ENCODE assay signal across 15 cellular contexts in the genomic region with DNA sequence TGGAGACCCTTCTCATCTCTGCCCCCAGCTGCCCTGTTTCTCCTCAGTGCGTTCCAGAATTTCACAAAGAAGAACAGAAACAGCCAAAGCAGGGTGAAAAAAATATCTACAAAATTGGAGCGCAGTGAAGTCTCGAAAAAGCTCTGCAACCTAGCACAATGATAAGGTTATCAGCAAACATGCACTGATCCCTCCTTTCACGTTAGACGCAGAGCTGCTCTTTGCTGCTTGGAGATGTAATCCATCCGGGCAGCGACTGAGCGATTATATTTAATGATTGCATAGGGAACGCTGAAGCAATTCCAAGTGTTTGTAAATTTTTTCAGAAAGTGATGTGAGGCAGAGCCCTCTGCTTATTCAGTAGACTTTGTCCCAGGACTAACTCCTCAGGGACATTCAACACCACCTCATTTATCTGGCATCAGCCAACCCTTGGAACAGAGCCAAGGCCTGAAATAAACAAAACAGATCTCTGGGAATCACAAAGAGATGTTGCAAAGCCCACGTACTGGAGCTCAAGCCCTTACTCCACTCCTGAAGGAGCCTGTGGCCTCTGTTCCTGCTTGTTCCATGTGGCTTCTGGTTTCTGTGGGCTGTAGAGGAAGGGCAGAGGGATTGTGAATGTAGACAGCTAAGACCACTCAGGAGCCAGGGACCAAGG.
DNase-seq lines count a peak whose midpoint lies in the region; TF ChIP-seq lines count a peak whose summit lies in the region.
"Had no signal": no experiment of that assay in that cellular context is flagged by ENCODE, and none has a peak within 500 bp of the region (broad histone marks: within the 10 kb centered on the region; RNA-seq: fewer than 3 reads in every experiment).

No MANE protein-coding gene starts in this region.

- H3K27ac Mint-ChIP-seq in dendritic cell treated with granulocyte-macrophage colony-stimulating factor and Interleukin-4, amounts not matched to agents 40 ng/mL and 50 ng/mL, for 4 days = peak overlapping the region; percentile 84
- no peak overlapping the region for H3K27ac Mint-ChIP-seq in neural progenitor cell
- H3K27ac Mint-ChIP-seq in activated CD4-positive, alpha-beta T cell treated with anti-CD3 and anti-CD28 coated beads, Interleukin-2, amount 10 ng/mL, durations not matched to agents 7 days and 5 days = no peak overlapping the region
- H3K27ac Mint-ChIP-seq: CD4-positive, alpha-beta memory T cell; natural killer cell treated with Interleukin-12 subunit alpha and Interleukin-12 subunit beta and Interleukin-15 and Interleukin-18, amount 100 ng/mL, for 72 hours; T-helper 1 cell treated with Interleukin-12 subunit alpha and Interleukin-12 subunit beta and Interleukin-4 antibody, amounts not matched to agents 30 μg/mL and 1 μg/mL, for 36 hours had no signal

- POLR2A ChIA-PET in HEK293T (lab: Yijun Ruan, JAX) = no interaction called here
- POLR2A ChIA-PET in activated CD4-positive, alpha-beta T cell treated with anti-CD3 and anti-CD28 coated beads, Interleukin-2, amount 10 ng/mL, durations not matched to agents 7 days and 5 days (lab: Charles Lee) = no interaction called here

- no peak for TF ChIP-seq POLR2A in suprapubic skin (IDR thresholded peaks at IDR 0.05)

- peaks cover 2% of the 10 kb centered on the region for H3K9me3 Mint-ChIP-seq in dendritic cell treated with granulocyte-macrophage colony-stimulating factor and Interleukin-4, amounts not matched to agents 40 ng/mL and 50 ng/mL, for 4 days
- H3K9me3 Mint-ChIP-seq in neural progenitor cell = peaks cover 6% of the 10 kb centered on the region
- H3K9me3 Mint-ChIP-seq in activated CD4-positive, alpha-beta T cell treated with anti-CD3 and anti-CD28 coated beads, Interleukin-2, amount 10 ng/mL, durations not matched to agents 7 days and 5 days = no peaks in the 10 kb centered on the region
- H3K9me3 Mint-ChIP-seq: activated T-cell treated with anti-CD3 and anti-CD28 coated beads, Interleukin-2, amount 50 U/mL, for 4 hours; natural killer cell treated with Interleukin-12 subunit alpha and Interleukin-12 subunit beta and Interleukin-15 and Interleukin-18, amount 100 ng/mL, for 72 hours; T-helper 1 cell treated with Interleukin-12 subunit alpha and Interleukin-12 subunit beta and Interleukin-4 antibody, amounts not matched to agents 30 μg/mL and 1 μg/mL, for 36 hours had no signal

- H3K9ac ChIP-seq in neural progenitor cell = no peak overlapping the region

- H3K27me3 ChIP-seq in neural progenitor cell (no peaks in the 10 kb centered on the region), suprapubic skin (no peaks in the 10 kb centered on the region)

- TF ChIP-seq CTCF in neural progenitor cell (IDR thresholded peaks at IDR 0.05) (no peak), suprapubic skin (IDR thresholded peaks at IDR 0.05) (no peak)

- CTCF ChIA-PET in HEK293T (lab: Yijun Ruan, JAX) = interaction anchor here (0.9 kb wide), 1 partner anchor 10 kb away, joined by 4 read pairs; no protein-coding TSS in a partner anchor
- CTCF ChIA-PET in activated CD4-positive, alpha-beta T cell treated with anti-CD3 and anti-CD28 coated beads, Interleukin-2, amount 10 ng/mL, durations not matched to agents 7 days and 5 days (lab: Charles Lee) = interaction anchor here (1.1 kb wide), 1 partner anchor 11 kb away, joined by 4 read pairs; no protein-coding TSS in a partner anchor

- WGBS in suprapubic skin = 66% methylated on average over 9 of the region's 10 CpGs

- H3K4me2 ChIP-seq in neural progenitor cell = no peak overlapping the region

- H3K27ac ChIP-seq in neural progenitor cell = no peak overlapping the region
- H3K27ac ChIP-seq in suprapubic skin = no peak overlapping the region
- H3K27ac ChIP-seq: skin epidermis had no signal

- no peaks in the 10 kb centered on the region for H3K36me3 Mint-ChIP-seq in dendritic cell treated with granulocyte-macrophage colony-stimulating factor and Interleukin-4, amounts not matched to agents 40 ng/mL and 50 ng/mL, for 4 days (ENCODE audit: low read depth)
- no peaks in the 10 kb centered on the region for H3K36me3 Mint-ChIP-seq in neural progenitor cell
- H3K36me3 Mint-ChIP-seq in activated CD4-positive, alpha-beta T cell treated with anti-CD3 and anti-CD28 coated beads, Interleukin-2, amount 10 ng/mL, durations not matched to agents 7 days and 5 days (ENCODE audit: low read depth) = no peaks in the 10 kb centered on the region
- H3K36me3 Mint-ChIP-seq: CD4-positive, alpha-beta memory T cell; natural killer cell treated with Interleukin-12 subunit alpha and Interleukin-12 subunit beta and Interleukin-15 and Interleukin-18, amount 100 ng/mL, for 72 hours had no signal

- H3F3A ChIP-seq in neural progenitor cell (ENCODE audit: low read depth) = no peaks in the 10 kb centered on the region

- H3K4me3 Mint-ChIP-seq in dendritic cell treated with granulocyte-macrophage colony-stimulating factor and Interleukin-4, amounts not matched to agents 40 ng/mL and 50 ng/mL, for 4 days = no peak overlapping the region
- H3K4me3 Mint-ChIP-seq in neural progenitor cell = no peak overlapping the region
- no peak overlapping the region for H3K4me3 Mint-ChIP-seq in activated CD4-positive, alpha-beta T cell treated with anti-CD3 and anti-CD28 coated beads, Interleukin-2, amount 10 ng/mL, durations not matched to agents 7 days and 5 days
- H3K4me3 Mint-ChIP-seq: activated T-cell treated with anti-CD3 and anti-CD28 coated beads, Interleukin-2, amount 50 U/mL, for 4 hours; CD4-positive, alpha-beta memory T cell; natural killer cell treated with Interleukin-12 subunit alpha and Interleukin-12 subunit beta and Interleukin-15 and Interleukin-18, amount 100 ng/mL, for 72 hours; T-helper 1 cell treated with Interleukin-12 subunit alpha and Interleukin-12 subunit beta and Interleukin-4 antibody, amounts not matched to agents 30 μg/mL and 1 μg/mL, for 36 hours had no signal

- H3K4me3 ChIP-seq in neural progenitor cell (no peak overlapping the region), suprapubic skin (no peak overlapping the region)
- H3K4me3 ChIP-seq: skin epidermis had no signal

- peaks cover 30% of the 10 kb centered on the region for H3K4me1 Mint-ChIP-seq in dendritic cell treated with granulocyte-macrophage colony-stimulating factor and Interleukin-4, amounts not matched to agents 40 ng/mL and 50 ng/mL, for 4 days (ENCODE audit: low read depth)
- no peaks in the 10 kb centered on the region for H3K4me1 Mint-ChIP-seq in neural progenitor cell
- H3K4me1 Mint-ChIP-seq in activated CD4-positive, alpha-beta T cell treated with anti-CD3 and anti-CD28 coated beads, Interleukin-2, amount 10 ng/mL, durations not matched to agents 7 days and 5 days = no peaks in the 10 kb centered on the region
- H3K4me1 Mint-ChIP-seq: CD4-positive, alpha-beta memory T cell had no signal

- H3K4me1 ChIP-seq in neural progenitor cell (no peaks in the 10 kb centered on the region), suprapubic skin (peaks cover 5% of the 10 kb centered on the region)

- intact Hi-C loops in dendritic cell treated with granulocyte-macrophage colony-stimulating factor and Interleukin-4, amounts not matched to agents 40 ng/mL and 50 ng/mL, for 4 days (cut with micrococcal nuclease) = no loop called here

- no peaks in the 10 kb centered on the region for H4K20me1 ChIP-seq in neural progenitor cell (ENCODE audit: low read depth)

- DNase-seq in HEK293T (ENCODE audit: extremely low spot score) (peak; percentile 29), NCI-H2029 (lab: John Stamatoyannopoulos, UW) (peak; percentile 27), neural progenitor cell (ENCODE audit: low spot score) (no peak), suprapubic skin (ENCODE audit: low spot score in 2 of 2) (no peak), AG08395 (ENCODE audit: low spot score) (no peak)
- DNase-seq in activated CD4-positive, alpha-beta T cell treated with anti-CD3 and anti-CD28 coated beads, Interleukin-2, amount 10 ng/mL, durations not matched to agents 7 days and 5 days = no peak
- DNase-seq: activated T-cell treated with anti-CD3 and anti-CD28 coated beads, Interleukin-2, amount 50 U/mL, for 4 hours; amygdala; CD4-positive, alpha-beta memory T cell; NCI-H1417 treated with DMSO at 0.1 percent for 48 hours; substantia nigra had no signal

- H2AFZ ChIP-seq in neural progenitor cell (replicated peaks) = peak overlapping the region; percentile 63

- H3K9me3 ChIP-seq in neural progenitor cell (ENCODE audit: low read depth) (no peaks in the 10 kb centered on the region), suprapubic skin (no peaks in the 10 kb centered on the region)

- no peaks in the 10 kb centered on the region for H3K79me2 ChIP-seq in neural progenitor cell (ENCODE audit: low read depth)

- H3K36me3 ChIP-seq in neural progenitor cell (no peaks in the 10 kb centered on the region), suprapubic skin (no peaks in the 10 kb centered on the region)

- no peaks in the 10 kb centered on the region for H3K27me3 Mint-ChIP-seq in dendritic cell treated with granulocyte-macrophage colony-stimulating factor and Interleukin-4, amounts not matched to agents 40 ng/mL and 50 ng/mL, for 4 days
- peaks cover 5% of the 10 kb centered on the region for H3K27me3 Mint-ChIP-seq in neural progenitor cell (ENCODE audit: insufficient read depth, low read depth)
- peaks cover 5% of the 10 kb centered on the region for H3K27me3 Mint-ChIP-seq in activated CD4-positive, alpha-beta T cell treated with anti-CD3 and anti-CD28 coated beads, Interleukin-2, amount 10 ng/mL, durations not matched to agents 7 days and 5 days
- H3K27me3 Mint-ChIP-seq: natural killer cell treated with Interleukin-12 subunit alpha and Interleukin-12 subunit beta and Interleukin-15 and Interleukin-18, amount 100 ng/mL, for 72 hours had no signal

- TF ChIP-seq EP300 in suprapubic skin (IDR thresholded peaks at IDR 0.05) = no peak

TF ChIP-seq in HEK293T, 16 proteins besides CTCF, POLR2A, EP300 and RAD21 (continues in another document):
- TF ChIP-seq LEF1 (IDR thresholded peaks at IDR 0.05; ENCODE audit: borderline replicate concordance) (no peak), FOXM1 (IDR thresholded peaks at IDR 0.05; ENCODE audit: borderline replicate concordance) (no peak), SUZ12 (IDR thresholded peaks at IDR 0.05) (no peak), ELF4 (IDR thresholded peaks at IDR 0.05) (no peak), HDGF (IDR thresholded peaks at IDR 0.05; ENCODE audit: borderline replicate concordance) (no peak), ARNT (IDR thresholded peaks at IDR 0.05) (no peak), CTBP1 (IDR thresholded peaks at IDR 0.05; ENCODE audit: borderline replicate concordance) (no peak), BHLHE40 (IDR thresholded peaks at IDR 0.05; ENCODE audit: borderline replicate concordance) (no peak)
- TF ChIP-seq, protein P1, sequence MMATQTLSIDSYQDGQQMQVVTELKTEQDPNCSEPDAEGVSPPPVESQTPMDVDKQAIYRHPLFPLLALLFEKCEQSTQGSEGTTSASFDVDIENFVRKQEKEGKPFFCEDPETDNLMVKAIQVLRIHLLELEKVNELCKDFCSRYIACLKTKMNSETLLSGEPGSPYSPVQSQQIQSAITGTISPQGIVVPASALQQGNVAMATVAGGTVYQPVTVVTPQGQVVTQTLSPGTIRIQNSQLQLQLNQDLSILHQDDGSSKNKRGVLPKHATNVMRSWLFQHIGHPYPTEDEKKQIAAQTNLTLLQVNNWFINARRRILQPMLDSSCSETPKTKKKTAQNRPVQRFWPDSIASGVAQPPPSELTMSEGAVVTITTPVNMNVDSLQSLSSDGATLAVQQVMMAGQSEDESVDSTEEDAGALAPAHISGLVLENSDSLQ (IDR thresholded peaks at IDR 0.05) = no peak

Comparison
In these comparisons a context has a peak if more than half of its experiments do, and no peak if none do; other contexts are left out.
1. DNase-seq: peak in HEK293T (single experiment) and NCI-H2029 (single experiment); none in neural progenitor cell (single experiment), suprapubic skin (0 of 2), activated CD4-positive, alpha-beta T cell treated with anti-CD3 and anti-CD28 coated beads, Interleukin-2, amount 10 ng/mL, durations not matched to agents 7 days and 5 days (single experiment) and AG08395 (single experiment).